Comparison of ENCODE assay signal across 20 cellular contexts in the genomic region with DNA sequence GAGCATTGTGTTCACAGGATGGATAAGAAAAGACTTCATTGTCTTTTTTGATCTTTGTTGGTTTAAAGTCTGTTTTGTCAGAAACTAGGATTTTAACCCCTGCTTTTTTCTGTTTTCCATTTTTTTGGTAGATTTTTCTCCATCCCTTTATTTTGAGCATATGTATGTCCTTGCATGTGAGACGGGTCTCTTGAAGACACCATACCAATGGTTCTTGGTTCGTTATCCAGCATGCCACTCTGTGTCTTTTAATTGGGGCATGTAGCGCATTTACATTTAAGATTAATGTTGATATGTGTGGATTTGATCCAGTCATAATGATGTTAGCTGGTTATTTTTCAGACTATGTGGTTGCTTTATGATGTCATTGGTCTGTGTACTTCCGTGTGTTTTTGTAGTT.
DNase-seq lines count a peak whose midpoint lies in the region; FAIRE-seq and TF ChIP-seq lines count a peak whose summit lies in the region.
"Had no signal": no experiment of that assay in that cellular context is flagged by ENCODE, and none has a peak within 500 bp of the region (broad histone marks: within the 10 kb centered on the region; RNA-seq: fewer than 3 reads in every experiment).

No MANE protein-coding gene starts in this region.

- no peak overlapping the region for H2BK12ac ChIP-seq in H1 (ENCODE audit: low read depth, low read length)

- H2AFZ ChIP-seq in H1 (ENCODE audit: low read length): no peak overlapping the region

- no peak overlapping the region for H3K56ac ChIP-seq in H1 (replicated peaks; ENCODE audit: insufficient read length, low read depth, low read length)

- H3K4ac ChIP-seq in H1 (replicated peaks; ENCODE audit: insufficient read length, low read depth, low read length): no peak overlapping the region

- H3K9ac ChIP-seq in H1 (replicated peaks in 1 of 4; ENCODE audit: extremely low read depth in 1 of 4, low read depth in 3 of 4, low read length in 3 of 4): no peak overlapping the region
- H3K9ac ChIP-seq: BLaER1 had no signal

- no peak overlapping the region for H4K8ac ChIP-seq in H1 (ENCODE audit: extremely low read depth, insufficient read depth, low read length)

- no peaks in the 10 kb centered on the region for H4K20me1 ChIP-seq in H1 (replicated peaks in 1 of 2; ENCODE audit: control insufficient read depth in 1 of 2, insufficient read depth in 2 of 2, low read length in 2 of 2)
- H4K20me1 ChIP-seq: BLaER1 had no signal

- no peak overlapping the region for H2BK120ac ChIP-seq in H1 (replicated peaks; ENCODE audit: low read depth, low read length)

- no peak overlapping the region for H4K91ac ChIP-seq in H1 (replicated peaks; ENCODE audit: insufficient read length, low read length)

- WGBS in H1 (ENCODE audit: extremely low coverage in 1 of 2, insufficient coverage in 1 of 2, insufficient read length in 1 of 2, insufficient replicate concordance in 2 of 2, low coverage in 1 of 2, low lambda C conversion rate in 2 of 2, missing lambda C conversion rate in 1 of 2), 2 experiments: 93% methylated on average over 4 of the region's 4 CpGs; no CpG with 5 or more reads in 1 of the 2 experiments

- TF ChIP-seq POLR2A in H1 (IDR thresholded peaks at IDR 0.05; ENCODE audit: control extremely low read depth in 1 of 2, low read depth in 2 of 2, low read length in 2 of 2): no peak

- H2BK20ac ChIP-seq in H1 (ENCODE audit: low read length): no peak overlapping the region

- DNase-seq in H1 (ENCODE audit: low read depth in 1 of 2, low spot score in 2 of 2): no peak
- DNase-seq in T-helper 2 cell: no peak
- no peak for DNase-seq in 8988T
- DNase-seq: ACHN; BE2C; C1 segment of cervical spinal cord; CD4-positive, alpha-beta memory T cell; CD4-positive, CD25-positive, alpha-beta regulatory T cell; CD8-positive, alpha-beta memory T cell; COR-L47; DMS 273 treated with DMSO at 0.1 percent for 48 hours; DMS79 treated with DMSO at 0.1 percent for 48 hours; GF-D8 had no signal

- no peak for TF ChIP-seq EP300 in H1 (IDR thresholded peaks at IDR 0.05; ENCODE audit: borderline replicate concordance in 1 of 2, low read depth in 2 of 2, low read length in 2 of 2)

- no peaks in the 10 kb centered on the region for H3K79me1 ChIP-seq in H1 (ENCODE audit: low read depth, low read length)

- no peak overlapping the region for H2BK15ac ChIP-seq in H1 (ENCODE audit: low read length)

- TF ChIP-seq RAD21 in H1 (IDR thresholded peaks at IDR 0.05 in 1 of 2, conservative IDR thresholded peaks at IDR 0.05 in 1 of 2; ENCODE audit: low read depth in 2 of 2, low read length in 2 of 2): no peak

- CTCF ChIA-PET in HEK293 (lab: Yijun Ruan, JAX) (no interaction called here), H1 (lab: Charles Lee; ENCODE audit: partially characterized antibody) (no interaction called here)

- H3K27ac ChIP-seq in 22Rv1 (peak overlapping the region; percentile 63), HEK293 (ENCODE audit: extremely low read depth, low read depth, low read length) (no peak overlapping the region), H1 (ENCODE audit: low read depth, low read length) (no peak overlapping the region)
- H3K27ac ChIP-seq: BLaER1 had no signal

- no peak overlapping the region for H3K4me3 ChIP-seq in HEK293 (ENCODE audit: low read depth, low read length)
- no peak overlapping the region for H3K4me3 ChIP-seq in H1 (ENCODE audit: extremely low read depth in 1 of 4, insufficient read depth in 2 of 4, low read depth in 3 of 4, low read length in 4 of 4)
- H3K4me3 ChIP-seq: BLaER1 had no signal

- H3K27me3 ChIP-seq in H1 (replicated peaks in 1 of 4; ENCODE audit: control insufficient read depth in 3 of 4, extremely low read depth in 1 of 4, insufficient read depth in 3 of 4, low read length in 3 of 4): no peaks in the 10 kb centered on the region
- H3K27me3 ChIP-seq: BE2C, BLaER1 had no signal

- H3K4me2 ChIP-seq in H1 (ENCODE audit: insufficient read depth in 1 of 2, low read depth in 2 of 2, low read length in 2 of 2): no peak overlapping the region
- H3K4me2 ChIP-seq: BLaER1 had no signal

- no peaks in the 10 kb centered on the region for H3K23me2 ChIP-seq in H1 (ENCODE audit: low read depth, low read length)

- no peaks in the 10 kb centered on the region for H3K79me2 ChIP-seq in H1 (ENCODE audit: control insufficient read depth in 1 of 2, insufficient read depth in 2 of 2, low read length in 2 of 2)

- H3K23ac ChIP-seq in H1 (ENCODE audit: insufficient read length): no peak overlapping the region

- H2AK5ac ChIP-seq in H1 (ENCODE audit: low read depth, low read length): no peak overlapping the region

- H3K4me1 ChIP-seq in HEK293 (ENCODE audit: control insufficient read depth, insufficient read depth, low read length) (no peaks in the 10 kb centered on the region), H1 (replicated peaks in 1 of 4; ENCODE audit: control insufficient read depth in 3 of 4, insufficient read depth in 4 of 4, low read length in 3 of 4) (no peaks in the 10 kb centered on the region)
- H3K4me1 ChIP-seq: BE2C, BLaER1 had no signal

- POLR2A ChIA-PET in HEK293 (lab: Yijun Ruan, JAX) (no interaction called here), H1 (lab: Charles Lee; ENCODE audit: partially characterized antibody) (no interaction called here)

- no peak overlapping the region for H2BK5ac ChIP-seq in H1 (ENCODE audit: low read depth, low read length)

- H3K14ac ChIP-seq in H1 (ENCODE audit: insufficient read length): no peak overlapping the region

- H4K5ac ChIP-seq in H1 (ENCODE audit: insufficient read length, low read depth, low read length): no peak overlapping the region

- no peak overlapping the region for H3K18ac ChIP-seq in H1 (ENCODE audit: extremely low read depth, low read length)

- no peak for TF ChIP-seq CTCF in 22Rv1 (IDR thresholded peaks at IDR 0.05)
- TF ChIP-seq CTCF in HEK293 (tag by site-specific recombination; IDR thresholded peaks at IDR 0.05): no peak
- TF ChIP-seq CTCF in H1 (IDR thresholded peaks at IDR 0.05; ENCODE audit: control extremely low read depth in 1 of 3, insufficient read depth in 1 of 3, low read depth in 1 of 3, low read length in 3 of 3): no peak

- H3K36me3 ChIP-seq in HEK293 (ENCODE audit: control insufficient read depth in 2 of 2, insufficient read depth in 1 of 2, low read length in 2 of 2) (no peaks in the 10 kb centered on the region), H1 (ENCODE audit: control insufficient read depth in 2 of 4, insufficient read depth in 4 of 4, low read length in 3 of 4) (no peaks in the 10 kb centered on the region)
- H3K36me3 ChIP-seq: BE2C, BLaER1 had no signal

- no peaks in the 10 kb centered on the region for H3K9me3 ChIP-seq in HEK293 (ENCODE audit: control insufficient read depth, insufficient read depth, low read depth, low read length)
- H3K9me3 ChIP-seq in H1 (ENCODE audit: insufficient read depth in 2 of 2, low read depth in 1 of 2, low read length in 1 of 2): no peaks in the 10 kb centered on the region; a peak in 1 of 4 replicates
- H3K9me3 ChIP-seq: BE2C had no signal

- peak; percentile 7 for FAIRE-seq in H1 (lab: Jason Lieb, UNC)
- FAIRE-seq: A204.1, G401.6, GM12891, GM19239 had no signal

TF ChIP-seq in HEK293, 187 proteins besides CTCF, POLR2A, EP300 and RAD21 (continues in another document):
- TF ChIP-seq ZNF138 (tag by site-specific recombination; IDR thresholded peaks at IDR 0.05; ENCODE audit: borderline replicate concordance) (no peak), KLF1 (tag by site-specific recombination; IDR thresholded peaks at IDR 0.05) (no peak), SALL2 (tag by site-specific recombination; IDR thresholded peaks at IDR 0.05; ENCODE audit: borderline replicate concordance) (no peak), TRIM28 (IDR thresholded peaks at IDR 0.05; ENCODE audit: borderline replicate concordance, low read length) (0 out of 2 replicates have a peak, but pooled peaks have one; percentile 49), SETDB1 (IDR thresholded peaks at IDR 0.05; ENCODE audit: insufficient read length, low read length) (peak; percentile 89), ZNF600 (tag by site-specific recombination; IDR thresholded peaks at IDR 0.05) (no peak)
- TF ChIP-seq, protein P1, sequence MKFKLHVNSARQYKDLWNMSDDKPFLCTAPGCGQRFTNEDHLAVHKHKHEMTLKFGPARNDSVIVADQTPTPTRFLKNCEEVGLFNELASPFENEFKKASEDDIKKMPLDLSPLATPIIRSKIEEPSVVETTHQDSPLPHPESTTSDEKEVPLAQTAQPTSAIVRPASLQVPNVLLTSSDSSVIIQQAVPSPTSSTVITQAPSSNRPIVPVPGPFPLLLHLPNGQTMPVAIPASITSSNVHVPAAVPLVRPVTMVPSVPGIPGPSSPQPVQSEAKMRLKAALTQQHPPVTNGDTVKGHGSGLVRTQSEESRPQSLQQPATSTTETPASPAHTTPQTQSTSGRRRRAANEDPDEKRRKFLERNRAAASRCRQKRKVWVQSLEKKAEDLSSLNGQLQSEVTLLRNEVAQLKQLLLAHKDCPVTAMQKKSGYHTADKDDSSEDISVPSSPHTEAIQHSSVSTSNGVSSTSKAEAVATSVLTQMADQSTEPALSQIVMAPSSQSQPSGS (tag by site-specific recombination; IDR thresholded peaks at IDR 0.05; ENCODE audit: low read depth): 0 out of 2 replicates have a peak, but pooled peaks have one; percentile 13

TF ChIP-seq in H1, 55 proteins besides CTCF, POLR2A, EP300 and RAD21 (continues in another document):
- TF ChIP-seq ASH2L (IDR thresholded peaks at IDR 0.05; ENCODE audit: low read length): no peak
- TF ChIP-seq RXRA (IDR thresholded peaks at IDR 0.05; ENCODE audit: insufficient read depth, low read depth, low read length): no peak
- no peak for TF ChIP-seq SIN3A (conservative IDR thresholded peaks at IDR 0.05 in 1 of 2, IDR thresholded peaks at IDR 0.05 in 1 of 2; ENCODE audit: low read depth in 1 of 2, low read length in 2 of 2)
- TF ChIP-seq CBX5 (IDR thresholded peaks at IDR 0.05; ENCODE audit: low read depth, low read length): no peak
- no peak for TF ChIP-seq SP2 (IDR thresholded peaks at IDR 0.05; ENCODE audit: low read length)
- no peak for TF ChIP-seq TCF12 (IDR thresholded peaks at IDR 0.05; ENCODE audit: low read depth, low read length)
- no peak for TF ChIP-seq TEAD4 (IDR thresholded peaks at IDR 0.05; ENCODE audit: low read depth, low read length)
- no peak for TF ChIP-seq MAFK (IDR thresholded peaks at IDR 0.05; ENCODE audit: low read depth, low read length)
- TF ChIP-seq BACH1 (IDR thresholded peaks at IDR 0.05; ENCODE audit: low read length): no peak
- no peak for TF ChIP-seq EZH2 (IDR thresholded peaks at IDR 0.05; ENCODE audit: low read depth, low read length, severe bottlenecking)
- TF ChIP-seq JUN (IDR thresholded peaks at IDR 0.05; ENCODE audit: low read depth, low read length): no peak
- TF ChIP-seq, protein P2, sequence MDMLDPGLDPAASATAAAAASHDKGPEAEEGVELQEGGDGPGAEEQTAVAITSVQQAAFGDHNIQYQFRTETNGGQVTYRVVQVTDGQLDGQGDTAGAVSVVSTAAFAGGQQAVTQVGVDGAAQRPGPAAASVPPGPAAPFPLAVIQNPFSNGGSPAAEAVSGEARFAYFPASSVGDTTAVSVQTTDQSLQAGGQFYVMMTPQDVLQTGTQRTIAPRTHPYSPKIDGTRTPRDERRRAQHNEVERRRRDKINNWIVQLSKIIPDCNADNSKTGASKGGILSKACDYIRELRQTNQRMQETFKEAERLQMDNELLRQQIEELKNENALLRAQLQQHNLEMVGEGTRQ (IDR thresholded peaks at IDR 0.05; ENCODE audit: low read length): no peak
